Comparison of ENCODE assay signal across 7 cellular contexts in genomic region chr1:149713500-149713899, GRCh38.
DNase-seq lines count a peak whose midpoint lies in the region; ATAC-seq, FAIRE-seq and TF ChIP-seq lines count a peak whose summit lies in the region.
"Not testable (repeated sequence)": the region's sequence is repeated elsewhere in the genome, so short reads cannot be mapped to it uniquely, and the experiment has no call there.

No MANE protein-coding gene starts in this region.

- DNase-seq in HCT116 (ENCODE audit: low read depth, low spot score); Panc1 (ENCODE audit: low read depth, low spot score); astrocyte (ENCODE audit: low read depth); left cardiac atrium; HepG2 (ENCODE audit: low spot score); nephron progenitor cell; upper lobe of left lung: not testable (repeated sequence)

- not testable (repeated sequence) for H3K27me3 ChIP-seq in HCT116 (ENCODE audit: insufficient read depth, low read length); Panc1 (ENCODE audit: control insufficient read depth, insufficient read depth, low read length); astrocyte (ENCODE audit: insufficient read depth, low read length); HepG2 (ENCODE audit: control insufficient read depth in 1 of 2, insufficient read depth in 2 of 2, low read length in 2 of 2); upper lobe of left lung

- not testable (repeated sequence) for H3K4me1 ChIP-seq in HCT116 (ENCODE audit: control insufficient read depth in 1 of 2, insufficient read depth in 2 of 2, low read length in 2 of 2); Panc1 (ENCODE audit: control insufficient read depth, insufficient read depth, low read length); astrocyte (ENCODE audit: insufficient read depth, low read length); HepG2 (ENCODE audit: insufficient read depth, low read length); upper lobe of left lung

- intact Hi-C loops in HCT116 (cut with micrococcal nuclease); Panc1 (cut with micrococcal nuclease; ENCODE audit: unreplicated experiment); left cardiac atrium (cut with DNase I); HepG2 (cut with micrococcal nuclease; ENCODE audit: unreplicated experiment): not testable (repeated sequence)

- no CpG with 5 or more reads among the region's 6 CpGs for WGBS in HepG2 (ENCODE audit: low lambda C conversion rate)
- 40 to 50% methylated on average over 1 of the region's 6 CpGs for WGBS in upper lobe of left lung, 2 donors

- not testable (repeated sequence) for H3K4me2 ChIP-seq in HCT116 (ENCODE audit: low read length)
- H3K4me2 ChIP-seq in astrocyte (ENCODE audit: low read length) (peak overlapping the region; percentile 81), HepG2 (ENCODE audit: low read depth, low read length) (peak overlapping the region; percentile 42; the same call in 1 of the 2 replicates)

- TF ChIP-seq RAD21 in HCT116 (IDR thresholded peaks at IDR 0.05; ENCODE audit: low read depth); HepG2 (CRISPR knock-in tag; IDR thresholded peaks at IDR 0.05): not testable (repeated sequence)

- H3K4me3 Mint-ChIP-seq in astrocyte (ENCODE audit: unreplicated experiment) = not testable (repeated sequence)
- H3K4me3 Mint-ChIP-seq in nephron progenitor cell = peak overlapping the region; percentile 73

- H3K36me3 ChIP-seq in HCT116 (ENCODE audit: control insufficient read depth in 1 of 2, insufficient read depth in 2 of 2, low read length in 2 of 2); Panc1 (ENCODE audit: control insufficient read depth, insufficient read depth, low read length); astrocyte (ENCODE audit: insufficient read depth, low read length); HepG2 (replicated peaks in 1 of 2; ENCODE audit: control insufficient read depth in 1 of 2, insufficient read depth in 2 of 2, low read length in 2 of 2); upper lobe of left lung: not testable (repeated sequence)

- in situ Hi-C loops in Panc1 (cut with HindIII; ENCODE audit: low pct_unique_long_range_greater_than_20kb, low sequenced_read_pairs); HepG2 (cut with HindIII; ENCODE audit: extremely low pct_ligation_motif_present, low pct_unique_long_range_greater_than_20kb): not testable (repeated sequence)

- H3K27me3 Mint-ChIP-seq in astrocyte (ENCODE audit: low read depth, unreplicated experiment); nephron progenitor cell (ENCODE audit: low read depth, poor library complexity): not testable (repeated sequence)

- H3K79me2 ChIP-seq in HCT116 (ENCODE audit: insufficient read depth, low read length); astrocyte (ENCODE audit: insufficient read depth, low read length); HepG2 (ENCODE audit: insufficient read depth, low read length): not testable (repeated sequence)

- not testable (repeated sequence) for H3K9me3 ChIP-seq in HCT116 (ENCODE audit: control insufficient read depth in 1 of 2, insufficient read depth in 1 of 2, low read depth in 1 of 2, low read length in 2 of 2); Panc1 (ENCODE audit: control insufficient read depth, insufficient read depth, low read depth, low read length); astrocyte (ENCODE audit: insufficient read depth, low read depth, low read length); HepG2 (ENCODE audit: low read length); upper lobe of left lung

- H3K9ac ChIP-seq in HCT116 (ENCODE audit: low read length); astrocyte (ENCODE audit: low read length); HepG2 (ENCODE audit: insufficient read depth, low read depth, low read length): not testable (repeated sequence)

- RAD21 ChIA-PET in HCT116 (lab: Charles Lee; ENCODE audit: low non-redundant PET in 1 of 2, low total read pairs in 2 of 2, uncharacterized antibody in 2 of 2, unreplicated experiment in 2 of 2) = not testable (repeated sequence)

- FAIRE-seq in astrocyte (lab: Jason Lieb, UNC); HepG2 (lab: Jason Lieb, UNC): not testable (repeated sequence)

- not testable (repeated sequence) for H3K27ac ChIP-seq in HCT116 (ENCODE audit: low read depth, low read length); Panc1 (ENCODE audit: low read length); astrocyte (ENCODE audit: low read depth, low read length); HepG2 (ENCODE audit: extremely low read length, insufficient read depth, low read length); upper lobe of left lung

- TF ChIP-seq EP300 in HepG2 (IDR thresholded peaks at IDR 0.05; ENCODE audit: low read depth in 2 of 2, low read length in 2 of 2); HepG2 (CRISPR knock-in tag; IDR thresholded peaks at IDR 0.05; ENCODE audit: borderline replicate concordance); upper lobe of left lung (IDR thresholded peaks at IDR 0.05): not testable (repeated sequence)

- TF ChIP-seq POLR2A in HCT116 (IDR thresholded peaks at IDR 0.05; ENCODE audit: borderline replicate concordance, extremely low read depth, insufficient read depth, insufficient read length); HepG2 (IDR thresholded peaks at IDR 0.05; ENCODE audit: insufficient read depth in 1 of 2, low read depth in 2 of 2, low read length in 2 of 2); upper lobe of left lung (IDR thresholded peaks at IDR 0.05): not testable (repeated sequence)

- not testable (repeated sequence) for BruUV-seq in HCT116 (replicated peaks; lab: Mats Ljungman, UMichigan); Panc1 (replicated peaks; lab: Mats Ljungman, UMichigan); HepG2 (replicated peaks; lab: Mats Ljungman, UMichigan)

- H3K27ac Mint-ChIP-seq in astrocyte (ENCODE audit: unreplicated experiment); nephron progenitor cell: not testable (repeated sequence)

- H3K4me1 Mint-ChIP-seq in astrocyte (ENCODE audit: low read depth, unreplicated experiment); nephron progenitor cell: not testable (repeated sequence)

- not testable (repeated sequence) for H3K9me3 Mint-ChIP-seq in astrocyte (ENCODE audit: unreplicated experiment); nephron progenitor cell

- not testable (repeated sequence) for H4K20me1 ChIP-seq in HCT116 (ENCODE audit: insufficient read depth); astrocyte (ENCODE audit: insufficient read depth, low read length); HepG2 (ENCODE audit: insufficient read depth, low read length)

- POLR2A ChIA-PET in HCT116 (lab: Charles Lee); Panc1 (lab: Charles Lee); HepG2 (lab: Yijun Ruan, JAX): not testable (repeated sequence)

- H2AFZ ChIP-seq in HCT116 (ENCODE audit: low read depth, low read length, poor library complexity, severe bottlenecking); astrocyte (ENCODE audit: low read depth, low read length); HepG2 (ENCODE audit: low read length): not testable (repeated sequence)

- H3K9me2 ChIP-seq in HCT116 (ENCODE audit: insufficient read depth) = not testable (repeated sequence)

- CTCF ChIA-PET in HCT116 (lab: Charles Lee); Panc1 (lab: Charles Lee); HepG2 (lab: Yijun Ruan, JAX; ENCODE audit: low intra/inter-chr PET ratio, low total read pairs): not testable (repeated sequence)

- ATAC-seq in HCT116 = 0 out of 2 replicates have a peak, but pooled peaks have one; percentile 2
- peak; percentile 66 for ATAC-seq in Panc1
- peak; percentile 11 to 13 for ATAC-seq in left cardiac atrium
- peak; percentile 74 for ATAC-seq in HepG2
- peak; percentile 16 to 34 for ATAC-seq in upper lobe of left lung (ENCODE audit: low FRiP score in 2 of 2)

- not testable (repeated sequence) for H3K4me3 ChIP-seq in HCT116 (replicated peaks in 1 of 2; ENCODE audit: low read depth in 1 of 2, low read length in 2 of 2); astrocyte (ENCODE audit: insufficient read depth, low read depth, low read length); upper lobe of left lung
- peak overlapping the region; percentile 43 to 46 for H3K4me3 ChIP-seq in Panc1 (ENCODE audit: low read depth in 2 of 2, low read length in 2 of 2)
- peak overlapping the region in 2 of 3 experiments; percentile 51 to 65; a peak in 4 of 6 replicates for H3K4me3 ChIP-seq in HepG2 (replicated peaks in 1 of 3; ENCODE audit: insufficient read depth in 1 of 3, low read depth in 2 of 3, low read length in 3 of 3)

- TF ChIP-seq CTCF in HCT116 (IDR thresholded peaks at IDR 0.05 in 2 of 3, conservative IDR thresholded peaks at IDR 0.05 in 1 of 3; ENCODE audit: borderline replicate concordance in 1 of 3, insufficient read depth in 1 of 3, low read depth in 2 of 3, low read length in 2 of 3); Panc1 (IDR thresholded peaks at IDR 0.05); astrocyte (IDR thresholded peaks at IDR 0.05; ENCODE audit: insufficient read depth, low read depth, low read length); HepG2 (CRISPR knock-in tag; IDR thresholded peaks at IDR 0.05); nephron progenitor cell (IDR thresholded peaks at IDR 0.05); upper lobe of left lung (IDR thresholded peaks at IDR 0.05): not testable (repeated sequence)

- H3K36me3 Mint-ChIP-seq in astrocyte (ENCODE audit: low read depth, unreplicated experiment); nephron progenitor cell (ENCODE audit: low read depth): not testable (repeated sequence)

Comparison
In these comparisons a context has a peak if more than half of its experiments do, and no peak if none do; other contexts are left out.
1. ATAC-seq: peak in every context shown above with its lines; median percentile 74 in HepG2; 66 in Panc1; 25 in upper lobe of left lung; 12 in left cardiac atrium; 2 in HCT116.